In genomic region chr20:50588034-50588736, GRCh38 we compare ENCODE assay signal across 1 cellular context.
TF ChIP-seq lines count a peak whose summit lies in the region.

No MANE protein-coding gene starts in this region.

TF ChIP-seq in GM23338, 12 proteins besides CTCF, POLR2A, EP300 and RAD21 (continued from another document):
- TF ChIP-seq REST (IDR thresholded peaks at IDR 0.05; ENCODE audit: unreplicated experiment) (no peak), POLR2AphosphoS5 (IDR thresholded peaks at IDR 0.05; ENCODE audit: low read depth) (no peak), CREB1 (CRISPR knock-in tag; IDR thresholded peaks at IDR 0.05; ENCODE audit: low read depth) (no peak), ZNF331 (CRISPR knock-in tag; IDR thresholded peaks at IDR 0.05; ENCODE audit: low read depth) (no peak), JUNB (IDR thresholded peaks at IDR 0.05; ENCODE audit: unreplicated experiment) (no peak), EZH2 (IDR thresholded peaks at IDR 0.05; ENCODE audit: low read depth, unreplicated experiment) (no peak), STAT1 (IDR thresholded peaks at IDR 0.05; ENCODE audit: unreplicated experiment) (no peak), ZNF462 (CRISPR knock-in tag; IDR thresholded peaks at IDR 0.05) (no peak), ETS1 (IDR thresholded peaks at IDR 0.05) (no peak), EZH2phosphoT487 (IDR thresholded peaks at IDR 0.05; ENCODE audit: unreplicated experiment) (no peak)
